ENCODE assay signal across 22 cellular contexts in the genomic region with DNA sequence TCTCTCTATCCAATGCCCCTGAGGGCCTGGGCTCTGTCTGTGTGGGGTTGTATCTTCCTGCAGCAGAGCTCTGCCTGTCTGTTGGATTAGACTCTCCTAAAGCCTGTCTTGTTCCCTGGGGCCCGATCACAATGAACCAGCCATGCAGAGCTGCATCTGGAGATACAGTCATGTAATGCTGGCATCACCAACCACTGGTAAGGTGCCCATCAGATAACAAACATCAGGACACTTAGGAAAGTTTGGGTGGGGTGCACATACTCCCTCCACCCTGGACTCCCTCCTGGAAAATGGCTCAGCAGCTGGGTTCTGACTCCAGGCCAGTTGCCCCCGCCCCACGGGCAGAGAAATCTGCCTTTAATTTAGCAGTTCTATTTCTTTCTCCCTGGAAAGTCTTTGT.
"Had no signal": no experiment of that assay in that cellular context is flagged by ENCODE, and none has a peak within 500 bp of the region (broad histone marks: within the 10 kb centered on the region; RNA-seq: fewer than 3 reads in every experiment).

No MANE protein-coding gene starts in this region.

- ATAC-seq: activated T-helper 17 cell treated with anti-CD3 and anti-CD28 coated beads, Interleukin-2, amount 50 U/mL, for 72 hours; Right ventricle myocardium inferior had no signal

- H3K36me3 ChIP-seq: cardiac muscle cell had no signal

- H3K4me3 ChIP-seq: cardiac muscle cell had no signal

- DNase-seq: activated CD4-positive, alpha-beta memory T cell treated with anti-CD3 and anti-CD28 coated beads, Interleukin-2, amount 10 ng/mL, durations not matched to agents 7 days and 5 days; activated CD4-positive, alpha-beta T cell treated with anti-CD3 and anti-CD28 coated beads, Interleukin-2, amount 50 U/mL, for 1 hour; activated CD4-positive, CD25-positive, alpha-beta regulatory T cell; activated gamma-delta T cell; activated naive CD4-positive, alpha-beta T cell treated with anti-CD3 and anti-CD28 coated beads for 36 hours; activated T-cell treated with anti-CD3 and anti-CD28 coated beads for 4 hours; activated T-cell treated with anti-CD3 and anti-CD28 coated beads, Interleukin-2, amount 50 U/mL, for 48 hours; amygdala; Kasumi-1; KBM-7; NCI-H1092; NCI-H1417; NCI-H1930; NCI-H2171 treated with DMSO at 0.1 percent for 48 hours; NCI-H226; NCI-H526 treated with DMSO at 0.1 percent for 48 hours; NCI-H82; RPMI8226 had no signal

- H3K27ac ChIP-seq: cardiac muscle cell, VCaP had no signal
